16 cellular contexts compared by ENCODE assay signal in the genomic region with DNA sequence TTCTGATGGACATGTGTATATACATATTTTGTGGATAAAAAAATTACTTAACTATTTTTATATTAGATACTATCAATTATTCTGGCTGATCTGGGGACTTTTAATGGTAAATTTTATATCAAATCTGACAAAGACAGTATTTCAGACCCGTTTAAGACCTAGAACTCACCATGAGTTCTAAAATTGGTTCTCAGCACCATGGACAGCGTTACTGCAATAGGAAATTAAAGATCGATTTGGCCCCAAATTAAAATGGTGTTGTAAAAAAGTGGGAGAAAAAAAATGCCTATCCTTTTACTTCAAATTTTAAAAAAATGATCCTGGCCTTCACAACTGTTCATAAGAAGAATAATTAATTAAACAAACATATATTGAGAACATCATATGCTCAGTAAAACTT. TPM values are rescaled to one million over a fixed set of nuclear protein-coding genes. Genes with fewer than 3 reads are reported as not detected.
DNase-seq lines count a peak whose midpoint lies in the region; ATAC-seq and TF ChIP-seq lines count a peak whose summit lies in the region.
"Had no signal": no experiment of that assay in that cellular context is flagged by ENCODE, and none has a peak within 500 bp of the region (broad histone marks: within the 10 kb centered on the region; RNA-seq: fewer than 3 reads in every experiment).

No MANE protein-coding gene starts in this region.

- no peaks in the 10 kb centered on the region for H3K4me1 Mint-ChIP-seq in MCF 10A (ENCODE audit: insufficient read depth, unreplicated experiment)
- H3K4me1 Mint-ChIP-seq: activated B cell treated with CpG ODN at 0.5 μM for 24 hours, IgD-negative memory B cell had no signal

- H3K4me1 ChIP-seq in breast epithelium: no peaks in the 10 kb centered on the region

- H3K36me3 Mint-ChIP-seq in MCF 10A (ENCODE audit: insufficient read depth, unreplicated experiment): no peaks in the 10 kb centered on the region
- H3K36me3 Mint-ChIP-seq: IgD-negative memory B cell had no signal

- H3K27ac Mint-ChIP-seq in MCF 10A (ENCODE audit: low read depth, unreplicated experiment): no peak overlapping the region
- H3K27ac Mint-ChIP-seq: activated B cell treated with CpG ODN at 0.5 μM for 24 hours; activated T-helper 2 cell treated with anti-CD3 and anti-CD28 coated beads, Interferon-gamma antibody, Interleukin-2, Interleukin-4, amounts not matched to agents 10 μg/mL and 5 μg/mL and 100 μg/mL, durations not matched to agents 14 hours and 24 hours and 36 hours; IgD-negative memory B cell had no signal

- TF ChIP-seq POLR2A in breast epithelium (IDR thresholded peaks at IDR 0.05): no peak

- no peak overlapping the region for H3K4me3 ChIP-seq in breast epithelium
- H3K4me3 ChIP-seq: coronary artery had no signal

- H3K27ac ChIP-seq in breast epithelium: no peak overlapping the region
- H3K27ac ChIP-seq: coronary artery had no signal

- TF ChIP-seq CTCF in MCF 10A (IDR thresholded peaks at IDR 0.05; ENCODE audit: unreplicated experiment): no peak
- no peak for TF ChIP-seq CTCF in breast epithelium (IDR thresholded peaks at IDR 0.05)

- no peaks in the 10 kb centered on the region for H3K9me3 Mint-ChIP-seq in MCF 10A (ENCODE audit: unreplicated experiment)
- H3K9me3 Mint-ChIP-seq: activated B cell treated with CpG ODN at 0.5 μM for 24 hours; activated T-helper 2 cell treated with anti-CD3 and anti-CD28 coated beads, Interferon-gamma antibody, Interleukin-2, Interleukin-4, amounts not matched to agents 10 μg/mL and 5 μg/mL and 100 μg/mL, durations not matched to agents 14 hours and 24 hours and 36 hours; IgD-negative memory B cell had no signal

- POLR2A ChIA-PET in MCF 10A (lab: Yijun Ruan, JAX): interaction anchor here (0.6 kb wide), 1 partner anchor 22 kb away, joined by 3 read pairs; no protein-coding TSS in a partner anchor

- no peaks in the 10 kb centered on the region for H3K36me3 ChIP-seq in breast epithelium

- DNase-seq in MCF 10A (ENCODE audit: unreplicated experiment) (peak; percentile 31), breast epithelium (ENCODE audit: low spot score in 2 of 2) (no peak), RPMI8226 (peak; percentile 14), fibroblast of peridontal ligament (ENCODE audit: extremely low read depth) (peak; percentile 57), smooth muscle cell of the brain vasculature (ENCODE audit: low read depth, low spot score) (peak; percentile 4), ureter (ENCODE audit: low spot score) (no peak)
- DNase-seq: activated B cell treated with CpG ODN at 0.5 μM for 24 hours, hippocampal formation, NCI-H345, retina, SHP77 treated with DMSO at 0.1 percent for 48 hours had no signal

- intact Hi-C loops in MCF 10A (cut with micrococcal nuclease) (no loop called here), breast epithelium (cut with DNase I; ENCODE audit: low total_unique reads) (no loop called here)

- no peaks in the 10 kb centered on the region for H3K9me3 ChIP-seq in breast epithelium

- no peak overlapping the region for H3K4me3 Mint-ChIP-seq in MCF 10A (ENCODE audit: unreplicated experiment)
- H3K4me3 Mint-ChIP-seq: activated B cell treated with CpG ODN at 0.5 μM for 24 hours, IgD-negative memory B cell had no signal

- BruUV-seq in MCF 10A (replicated peaks; lab: Mats Ljungman, UMichigan): no TSS peak

- no peaks in the 10 kb centered on the region for H3K27me3 ChIP-seq in breast epithelium

- CTCF ChIA-PET in MCF 10A (lab: Yijun Ruan, JAX): interaction anchor here (0.6 to 2.7 kb wide), 8 partner anchors 9 to 636 kb away, joined by 3 to 9 read pairs (median 5); no protein-coding TSS in a partner anchor

- no peak for ATAC-seq in HG03097 (IDR thresholded peaks at IDR 0.05; ENCODE audit: low FRiP score, unreplicated experiment)
- ATAC-seq in HG02623 (IDR thresholded peaks at IDR 0.05; ENCODE audit: unreplicated experiment): no peak

- peaks cover 43% of the 10 kb centered on the region for H3K27me3 Mint-ChIP-seq in MCF 10A (ENCODE audit: insufficient read depth, unreplicated experiment)

RNA-seq across cellular contexts. Expression of a gene that starts 0.9 kb away (rescaled TPM):
- total RNA-seq in MCF 10A (2022): not detected in 2 replicates
- 1 to 10 TPM in 2 of 3 donors, under 1 TPM in 1; 0.16 to 2.2 (median 2.0) TPM for total RNA-seq in breast epithelium
- 0.29 TPM for total RNA-seq in ureter
- total RNA-seq: activated T-helper 2 cell treated with anti-CD3 and anti-CD28 coated beads, Interferon-gamma antibody, Interleukin-2, Interleukin-4, amounts not matched to agents 10 μg/mL and 5 μg/mL and 100 μg/mL, durations not matched to agents 14 hours and 24 hours and 36 hours had no signal

RNA-seq across cellular contexts. Expression of a gene that starts 34.4 kb away (rescaled TPM):
- total RNA-seq in MCF 10A (2022) (not detected in 2 replicates), breast epithelium (1 to 10 TPM in 2 of 3 donors, under 1 TPM in 1; 0.64 to 5.3 (median 1.6) TPM), ureter (0.83 TPM)

Comparison
In these comparisons a context has a peak if more than half of its experiments do, and no peak if none do; other contexts are left out.
1. DNase-seq: peak in MCF 10A (single experiment), RPMI8226 (single experiment), fibroblast of peridontal ligament (single experiment) and smooth muscle cell of the brain vasculature (single experiment); none in breast epithelium (0 of 2) and ureter (single experiment).